Comparison of ENCODE assay signal across 8 cellular contexts in genomic region chr11:57568330-57568766, GRCh38. TPM values are rescaled to one million over a fixed set of nuclear protein-coding genes. Genes with fewer than 3 reads are reported as not detected.
DNase-seq lines count a peak whose midpoint lies in the region; ATAC-seq, FAIRE-seq and TF ChIP-seq lines count a peak whose summit lies in the region.

No MANE protein-coding gene starts in this region.

- POLR2A ChIA-PET in MCF 10A (lab: Yijun Ruan, JAX) (interaction anchor here (0.7 to 3.1 kb wide), 12 partner anchors 18 to 1607 kb away, joined by 3 to 31 read pairs (median 4); partner anchors contain the start of genes CLP1 and TIMM10), HepG2 (lab: Yijun Ruan, JAX) (interaction anchor here (1.4 to 1.9 kb wide), 5 partner anchors 16 to 76 kb away, joined by 3 to 23 read pairs (median 7); partner anchors contain the start of gene SERPING1)

- H3K36me3 ChIP-seq in HepG2 (replicated peaks in 1 of 2; ENCODE audit: control insufficient read depth in 1 of 2, insufficient read depth in 2 of 2, low read length in 2 of 2) = no peaks in the 10 kb centered on the region

- H2AFZ ChIP-seq in HepG2 (ENCODE audit: low read length) = no peak overlapping the region

- CTCF ChIA-PET in MCF 10A (lab: Yijun Ruan, JAX) = interaction anchor here (0.5 to 9.6 kb wide), 51 partner anchors 9 to 1591 kb away, joined by 3 to 315 read pairs (median 4); no protein-coding TSS in a partner anchor
- CTCF ChIA-PET in HepG2 (lab: Yijun Ruan, JAX; ENCODE audit: low intra/inter-chr PET ratio, low total read pairs) = interaction anchor here (0.7 to 4.5 kb wide), 2 partner anchors 38 to 74 kb away, joined by 3 to 79 read pairs; partner anchors contain the start of gene TIMM10

- H3K27ac ChIP-seq in HepG2 (ENCODE audit: extremely low read length, insufficient read depth, low read length) = no peak overlapping the region

- in situ Hi-C loops in HepG2 (cut with HindIII; ENCODE audit: extremely low pct_ligation_motif_present, low pct_unique_long_range_greater_than_20kb) = loop anchor here (5.0 to 10.0 kb wide), 3 partner anchors 74 to 946 kb away; no protein-coding TSS in a partner anchor

- peak overlapping the region; percentile 63; the same call in 1 of the 2 replicates for H3K9ac ChIP-seq in HepG2 (ENCODE audit: insufficient read depth, low read depth, low read length)

- no peaks in the 10 kb centered on the region for H3K79me2 ChIP-seq in HepG2 (ENCODE audit: insufficient read depth, low read length)

- no peaks in the 10 kb centered on the region for H3K9me3 ChIP-seq in HepG2 (ENCODE audit: low read length)

- intact Hi-C loops in MCF 10A (cut with micrococcal nuclease) (loop anchor here (1.0 to 5.0 kb wide), 5 partner anchors 38 to 945 kb away; partner anchors contain the start of genes MED19, TIMM10 and TMX2), HepG2 (cut with micrococcal nuclease; ENCODE audit: unreplicated experiment) (loop anchor here (1.0 kb wide), 1 partner anchor 76 kb away; no protein-coding TSS in a partner anchor)

- TF ChIP-seq EP300 in HepG2 (IDR thresholded peaks at IDR 0.05; ENCODE audit: low read depth in 2 of 2, low read length in 2 of 2) = no peak
- no peak for TF ChIP-seq EP300 in HepG2 (CRISPR knock-in tag; IDR thresholded peaks at IDR 0.05; ENCODE audit: borderline replicate concordance)

- TF ChIP-seq CTCF in MCF 10A (IDR thresholded peaks at IDR 0.05; ENCODE audit: unreplicated experiment) = peak; percentile 92
- TF ChIP-seq CTCF in HepG2 (CRISPR knock-in tag; IDR thresholded peaks at IDR 0.05) = no peak; the same call in 1 of the 2 replicates

- H3K4me3 ChIP-seq in HepG2 (replicated peaks in 1 of 3; ENCODE audit: insufficient read depth in 1 of 3, low read depth in 2 of 3, low read length in 3 of 3) = peak overlapping the region; percentile 65 to 84 (median 82)

- H3K4me3 Mint-ChIP-seq in MCF 10A (ENCODE audit: unreplicated experiment) = peak overlapping the region; percentile 94

- FAIRE-seq in HepG2 (lab: Jason Lieb, UNC) = no peak

- DNase-seq in AML-193 (lab: John Stamatoyannopoulos, UW) = peak; percentile 64
- DNase-seq in MCF 10A (ENCODE audit: unreplicated experiment) = peak; percentile 84
- DNase-seq in HepG2 (ENCODE audit: low spot score) = peak; percentile 49
- peak; percentile 80 to 83 (median 80) for DNase-seq in stimulated activated CD4-positive, alpha-beta T cell treated with anti-CD3 and anti-CD28 coated beads, TNF-alpha, amount 100 ng/mL, for 4 hours (ENCODE audit: low read depth in 3 of 3)
- DNase-seq in NCI-H128 (lab: John Stamatoyannopoulos, UW; ENCODE audit: unreplicated experiment) = no peak

- H3K27me3 ChIP-seq in HepG2 (ENCODE audit: control insufficient read depth in 1 of 2, insufficient read depth in 2 of 2, low read length in 2 of 2) = no peaks in the 10 kb centered on the region; a peak in 1 of 5 replicates

- peak overlapping the region; percentile 98 for H3K4me2 ChIP-seq in HepG2 (ENCODE audit: low read depth, low read length)

- WGBS in HepG2 (ENCODE audit: low lambda C conversion rate) = 51% methylated on average over 4 of the region's 6 CpGs

- H3K9me3 Mint-ChIP-seq in MCF 10A (ENCODE audit: unreplicated experiment) = no peaks in the 10 kb centered on the region

- H3K4me1 ChIP-seq in HepG2 (ENCODE audit: insufficient read depth, low read length) = peaks cover 24% of the 10 kb centered on the region

- no peak for TF ChIP-seq POLR2A in HepG2 (IDR thresholded peaks at IDR 0.05; ENCODE audit: insufficient read depth in 1 of 2, low read depth in 2 of 2, low read length in 2 of 2)

- BruUV-seq in MCF 10A (replicated peaks; lab: Mats Ljungman, UMichigan) (no TSS peak), HepG2 (replicated peaks; lab: Mats Ljungman, UMichigan) (no TSS peak)

- no peaks in the 10 kb centered on the region for H3K27me3 Mint-ChIP-seq in MCF 10A (ENCODE audit: insufficient read depth, unreplicated experiment)

- no peaks in the 10 kb centered on the region for H4K20me1 ChIP-seq in HepG2 (ENCODE audit: insufficient read depth, low read length)

- H3K4me1 Mint-ChIP-seq in MCF 10A (ENCODE audit: insufficient read depth, unreplicated experiment) = peaks cover 34% of the 10 kb centered on the region

- peak overlapping the region; percentile 63 for H3K27ac Mint-ChIP-seq in MCF 10A (ENCODE audit: low read depth, unreplicated experiment)

- TF ChIP-seq RAD21 in HepG2 (CRISPR knock-in tag; IDR thresholded peaks at IDR 0.05) = peak; percentile 77; the same call in 1 of the 2 replicates

- H3K36me3 Mint-ChIP-seq in MCF 10A (ENCODE audit: insufficient read depth, unreplicated experiment) = peaks cover 6% of the 10 kb centered on the region

- ATAC-seq in GM18870 (IDR thresholded peaks at IDR 0.05; ENCODE audit: unreplicated experiment) (peak; percentile 68), HG03439 (IDR thresholded peaks at IDR 0.05; ENCODE audit: unreplicated experiment) (peak; percentile 12), SK-N-SH treated with all-trans-retinoic acid at 6 μM for 48 hours (peak; percentile 15), HepG2 (peak; percentile 39)

RNA-seq across cellular contexts. Expression of gene UBE2L6, which starts 0.9 kb away (rescaled TPM):
- total RNA-seq in MCF 10A (2022) (17.0 and 17.3 TPM in 2 replicates), HepG2 (2016; rRNA removed; fragmentation: Illumina TruSeq; extraction: Trizol) (30.3 and 37.6 TPM in 2 replicates)
- total RNA-seq in HepG2 (2016; cell fraction: cytosol; rRNA removed; fragmentation: Illumina TruSeq; extraction: Trizol; ENCODE audit: low read depth) = 17.4 and 20.5 TPM in 2 replicates
- 27.8 and 37.8 TPM in 2 replicates for total RNA-seq in HepG2 (2016; cell fraction: insoluble cytoplasmic fraction; rRNA removed; fragmentation: Illumina TruSeq; extraction: Trizol)
- 26.3 and 29.3 TPM in 2 replicates for total RNA-seq in HepG2 (2016; cell fraction: membrane; rRNA removed; fragmentation: Illumina TruSeq; extraction: Trizol)
- total RNA-seq in HepG2 (2016; cell fraction: nucleus; rRNA removed; fragmentation: Illumina TruSeq; extraction: Trizol) = 9.1 and 12.2 TPM in 2 replicates
- 30.4 and 38.3 TPM in 2 replicates for polyA plus RNA-seq in HepG2 (2011; rRNA removed)
- polyA plus RNA-seq in HepG2 (2011; cell fraction: cytosol; rRNA removed) = 42.3 and 44.9 TPM in 2 replicates
- polyA plus RNA-seq in HepG2 (2011; cell fraction: nucleus; rRNA removed) = 12.0 and 15.7 TPM in 2 replicates
- polyA plus RNA-seq in HepG2 (2012) = 27.5 and 35.0 TPM in 2 replicates
- polyA plus RNA-seq in HepG2 (2016; cell fraction: cytosol; fragmentation: Illumina TruSeq; extraction: Trizol; ENCODE audit: low read depth) = 27.4 and 32.1 TPM in 2 replicates
- polyA plus RNA-seq in HepG2 (2016; cell fraction: insoluble cytoplasmic fraction; fragmentation: Illumina TruSeq; extraction: Trizol; ENCODE audit: low read depth) = 54.7 and 56.6 TPM in 2 replicates
- polyA plus RNA-seq in HepG2 (2016; cell fraction: membrane; fragmentation: Illumina TruSeq; extraction: Trizol; ENCODE audit: low read depth) = 33.1 and 34.4 TPM in 2 replicates
- 19.0 and 19.8 TPM in 2 replicates for polyA plus RNA-seq in HepG2 (2016; cell fraction: nucleus; fragmentation: Illumina TruSeq; extraction: Trizol; ENCODE audit: insufficient read depth, low read depth)
- polyA minus RNA-seq in HepG2 (2011; rRNA and poly(A)+ RNA removed; ENCODE audit: low replicate concordance) = 2.5 and 57.1 TPM in 2 replicates
- polyA minus RNA-seq in HepG2 (2011; cell fraction: cytosol; rRNA and poly(A)+ RNA removed) = 10.2 and 16.3 TPM in 2 replicates
- 3.5 and 6.6 TPM in 2 replicates for polyA minus RNA-seq in HepG2 (2011; cell fraction: nucleus; rRNA and poly(A)+ RNA removed)

RNA-seq across cellular contexts. Expression of gene SERPING1, which starts 29.1 kb away (rescaled TPM):
- total RNA-seq in MCF 10A (2022) = 1.1 TPM in 1 of 2 replicates, not detected in the other
- 1.6 and 2.0 TPM in 2 replicates for total RNA-seq in HepG2 (2016; rRNA removed; fragmentation: Illumina TruSeq; extraction: Trizol)
- total RNA-seq in HepG2 (2016; cell fraction: cytosol; rRNA removed; fragmentation: Illumina TruSeq; extraction: Trizol; ENCODE audit: low read depth) = 0.71 TPM in 2 replicates
- total RNA-seq in HepG2 (2016; cell fraction: insoluble cytoplasmic fraction; rRNA removed; fragmentation: Illumina TruSeq; extraction: Trizol) = 1.5 and 1.9 TPM in 2 replicates
- 0.87 and 1.2 TPM in 2 replicates for total RNA-seq in HepG2 (2016; cell fraction: membrane; rRNA removed; fragmentation: Illumina TruSeq; extraction: Trizol)
- total RNA-seq in HepG2 (2016; cell fraction: nucleus; rRNA removed; fragmentation: Illumina TruSeq; extraction: Trizol) = 3.8 and 5.3 TPM in 2 replicates
- polyA plus RNA-seq in HepG2 (2011; rRNA removed) = 10.4 and 23.3 TPM in 2 replicates
- polyA plus RNA-seq in HepG2 (2011; cell fraction: cytosol; rRNA removed) = 10.6 and 20.0 TPM in 2 replicates
- 13.7 and 21.4 TPM in 2 replicates for polyA plus RNA-seq in HepG2 (2011; cell fraction: nucleus; rRNA removed)
- 10.2 and 20.7 TPM in 2 replicates for polyA plus RNA-seq in HepG2 (2012)
- 2.0 and 2.4 TPM in 2 replicates for polyA plus RNA-seq in HepG2 (2016; cell fraction: cytosol; fragmentation: Illumina TruSeq; extraction: Trizol; ENCODE audit: low read depth)
- polyA plus RNA-seq in HepG2 (2016; cell fraction: insoluble cytoplasmic fraction; fragmentation: Illumina TruSeq; extraction: Trizol; ENCODE audit: low read depth) = 5.1 and 5.2 TPM in 2 replicates
- polyA plus RNA-seq in HepG2 (2016; cell fraction: membrane; fragmentation: Illumina TruSeq; extraction: Trizol; ENCODE audit: low read depth) = 2.1 and 3.4 TPM in 2 replicates
- 15.9 and 17.7 TPM in 2 replicates for polyA plus RNA-seq in HepG2 (2016; cell fraction: nucleus; fragmentation: Illumina TruSeq; extraction: Trizol; ENCODE audit: insufficient read depth, low read depth)
- polyA minus RNA-seq in HepG2 (2011; rRNA and poly(A)+ RNA removed; ENCODE audit: low replicate concordance) = 8.2 TPM in 1 of 2 replicates, not detected in the other
- polyA minus RNA-seq in HepG2 (2011; cell fraction: cytosol; rRNA and poly(A)+ RNA removed) = 4.2 and 11.2 TPM in 2 replicates
- 2.2 and 7.8 TPM in 2 replicates for polyA minus RNA-seq in HepG2 (2011; cell fraction: nucleus; rRNA and poly(A)+ RNA removed)

RNA-seq across cellular contexts. Expression of gene SMTNL1, which starts 31.0 kb away (rescaled TPM):
- total RNA-seq in MCF 10A (2022) = not detected in 2 replicates
- total RNA-seq in HepG2 (2016; rRNA removed; fragmentation: Illumina TruSeq; extraction: Trizol) = not detected in 2 replicates
- total RNA-seq in HepG2 (2016; cell fraction: cytosol; rRNA removed; fragmentation: Illumina TruSeq; extraction: Trizol; ENCODE audit: low read depth) = not detected in 2 replicates
- total RNA-seq in HepG2 (2016; cell fraction: insoluble cytoplasmic fraction; rRNA removed; fragmentation: Illumina TruSeq; extraction: Trizol) = not detected in 2 replicates
- total RNA-seq in HepG2 (2016; cell fraction: membrane; rRNA removed; fragmentation: Illumina TruSeq; extraction: Trizol) = not detected in 2 replicates
- not detected in 2 replicates for total RNA-seq in HepG2 (2016; cell fraction: nucleus; rRNA removed; fragmentation: Illumina TruSeq; extraction: Trizol)
- polyA plus RNA-seq in HepG2 (2011; rRNA removed) = 0.04 TPM in 1 of 2 replicates, not detected in the other
- not detected in 2 replicates for polyA plus RNA-seq in HepG2 (2011; cell fraction: cytosol; rRNA removed)
- not detected in 2 replicates for polyA plus RNA-seq in HepG2 (2011; cell fraction: nucleus; rRNA removed)
- polyA plus RNA-seq in HepG2 (2012) = not detected in 2 replicates
- polyA plus RNA-seq in HepG2 (2016; cell fraction: cytosol; fragmentation: Illumina TruSeq; extraction: Trizol; ENCODE audit: low read depth) = not detected in 2 replicates
- not detected in 2 replicates for polyA plus RNA-seq in HepG2 (2016; cell fraction: insoluble cytoplasmic fraction; fragmentation: Illumina TruSeq; extraction: Trizol; ENCODE audit: low read depth)
- polyA plus RNA-seq in HepG2 (2016; cell fraction: membrane; fragmentation: Illumina TruSeq; extraction: Trizol; ENCODE audit: low read depth) = not detected in 2 replicates
- not detected in 2 replicates for polyA plus RNA-seq in HepG2 (2016; cell fraction: nucleus; fragmentation: Illumina TruSeq; extraction: Trizol; ENCODE audit: insufficient read depth, low read depth)
- not detected in 2 replicates for polyA minus RNA-seq in HepG2 (2011; rRNA and poly(A)+ RNA removed; ENCODE audit: low replicate concordance)
- not detected in 2 replicates for polyA minus RNA-seq in HepG2 (2011; cell fraction: cytosol; rRNA and poly(A)+ RNA removed)
- not detected in 2 replicates for polyA minus RNA-seq in HepG2 (2011; cell fraction: nucleus; rRNA and poly(A)+ RNA removed)

RNA-seq across cellular contexts. Expression of gene TIMM10, which starts 37.8 kb away (rescaled TPM):
- 52.2 and 80.3 TPM in 2 replicates for total RNA-seq in MCF 10A (2022)
- 82.2 and 103 TPM in 2 replicates for total RNA-seq in HepG2 (2016; rRNA removed; fragmentation: Illumina TruSeq; extraction: Trizol)
- total RNA-seq in HepG2 (2016; cell fraction: cytosol; rRNA removed; fragmentation: Illumina TruSeq; extraction: Trizol; ENCODE audit: low read depth) = 40.9 and 52.7 TPM in 2 replicates
- total RNA-seq in HepG2 (2016; cell fraction: insoluble cytoplasmic fraction; rRNA removed; fragmentation: Illumina TruSeq; extraction: Trizol) = 87.8 and 108 TPM in 2 replicates
- 48.0 and 65.2 TPM in 2 replicates for total RNA-seq in HepG2 (2016; cell fraction: membrane; rRNA removed; fragmentation: Illumina TruSeq; extraction: Trizol)
- 27.4 and 31.3 TPM in 2 replicates for total RNA-seq in HepG2 (2016; cell fraction: nucleus; rRNA removed; fragmentation: Illumina TruSeq; extraction: Trizol)
- 56.3 and 67.8 TPM in 2 replicates for polyA plus RNA-seq in HepG2 (2011; rRNA removed)
- polyA plus RNA-seq in HepG2 (2011; cell fraction: cytosol; rRNA removed) = 81.8 and 94.3 TPM in 2 replicates
- polyA plus RNA-seq in HepG2 (2011; cell fraction: nucleus; rRNA removed) = 18.2 and 20.2 TPM in 2 replicates
- 46.7 and 55.3 TPM in 2 replicates for polyA plus RNA-seq in HepG2 (2012)
- polyA plus RNA-seq in HepG2 (2016; cell fraction: cytosol; fragmentation: Illumina TruSeq; extraction: Trizol; ENCODE audit: low read depth) = 53.7 and 66.6 TPM in 2 replicates
- 106 and 130 TPM in 2 replicates for polyA plus RNA-seq in HepG2 (2016; cell fraction: insoluble cytoplasmic fraction; fragmentation: Illumina TruSeq; extraction: Trizol; ENCODE audit: low read depth)
- polyA plus RNA-seq in HepG2 (2016; cell fraction: membrane; fragmentation: Illumina TruSeq; extraction: Trizol; ENCODE audit: low read depth) = 52.5 and 68.9 TPM in 2 replicates
- polyA plus RNA-seq in HepG2 (2016; cell fraction: nucleus; fragmentation: Illumina TruSeq; extraction: Trizol; ENCODE audit: insufficient read depth, low read depth) = 53.7 and 58.9 TPM in 2 replicates
- 28.3 and 58.4 TPM in 2 replicates for polyA minus RNA-seq in HepG2 (2011; rRNA and poly(A)+ RNA removed; ENCODE audit: low replicate concordance)
- 7.7 and 8.8 TPM in 2 replicates for polyA minus RNA-seq in HepG2 (2011; cell fraction: cytosol; rRNA and poly(A)+ RNA removed)
- polyA minus RNA-seq in HepG2 (2011; cell fraction: nucleus; rRNA and poly(A)+ RNA removed) = 11.8 and 13.6 TPM in 2 replicates

RNA-seq across cellular contexts. Expression of gene SLC43A1, which starts 52.8 kb away (rescaled TPM):
- total RNA-seq in MCF 10A (2022) = 1.7 and 3.2 TPM in 2 replicates
- 40.0 and 72.3 TPM in 2 replicates for total RNA-seq in HepG2 (2016; rRNA removed; fragmentation: Illumina TruSeq; extraction: Trizol)
- total RNA-seq in HepG2 (2016; cell fraction: cytosol; rRNA removed; fragmentation: Illumina TruSeq; extraction: Trizol; ENCODE audit: low read depth) = 44.5 and 47.1 TPM in 2 replicates
- total RNA-seq in HepG2 (2016; cell fraction: insoluble cytoplasmic fraction; rRNA removed; fragmentation: Illumina TruSeq; extraction: Trizol) = 32.3 and 72.1 TPM in 2 replicates
- 63.3 and 69.6 TPM in 2 replicates for total RNA-seq in HepG2 (2016; cell fraction: membrane; rRNA removed; fragmentation: Illumina TruSeq; extraction: Trizol)
- total RNA-seq in HepG2 (2016; cell fraction: nucleus; rRNA removed; fragmentation: Illumina TruSeq; extraction: Trizol) = 64.1 and 81.7 TPM in 2 replicates
- polyA plus RNA-seq in HepG2 (2011; rRNA removed) = 87.6 and 124 TPM in 2 replicates
- 96.8 and 105 TPM in 2 replicates for polyA plus RNA-seq in HepG2 (2011; cell fraction: cytosol; rRNA removed)
- polyA plus RNA-seq in HepG2 (2011; cell fraction: nucleus; rRNA removed) = 190 and 210 TPM in 2 replicates
- 61.9 and 91.6 TPM in 2 replicates for polyA plus RNA-seq in HepG2 (2012)
- polyA plus RNA-seq in HepG2 (2016; cell fraction: cytosol; fragmentation: Illumina TruSeq; extraction: Trizol; ENCODE audit: low read depth) = 41.6 and 44.0 TPM in 2 replicates
- 33.2 and 41.2 TPM in 2 replicates for polyA plus RNA-seq in HepG2 (2016; cell fraction: insoluble cytoplasmic fraction; fragmentation: Illumina TruSeq; extraction: Trizol; ENCODE audit: low read depth)
- polyA plus RNA-seq in HepG2 (2016; cell fraction: membrane; fragmentation: Illumina TruSeq; extraction: Trizol; ENCODE audit: low read depth) = 58.0 and 63.5 TPM in 2 replicates
- polyA plus RNA-seq in HepG2 (2016; cell fraction: nucleus; fragmentation: Illumina TruSeq; extraction: Trizol; ENCODE audit: insufficient read depth, low read depth) = 111 TPM in 2 replicates
- 1.5 and 247 TPM in 2 replicates for polyA minus RNA-seq in HepG2 (2011; rRNA and poly(A)+ RNA removed; ENCODE audit: low replicate concordance)
- polyA minus RNA-seq in HepG2 (2011; cell fraction: cytosol; rRNA and poly(A)+ RNA removed) = 58.2 and 68.6 TPM in 2 replicates
- 75.4 and 86.5 TPM in 2 replicates for polyA minus RNA-seq in HepG2 (2011; cell fraction: nucleus; rRNA and poly(A)+ RNA removed)

Comparison
In these comparisons a context has a peak if more than half of its experiments do, and no peak if none do; other contexts are left out.
1. ATAC-seq: peak in every context shown above with its lines; median percentile 68 in GM18870; 39 in HepG2; 15 in SK-N-SH treated with all-trans-retinoic acid at 6 μM for 48 hours; 12 in HG03439.